Comparison of ENCODE assay signal across 7 cellular contexts in the genomic region with DNA sequence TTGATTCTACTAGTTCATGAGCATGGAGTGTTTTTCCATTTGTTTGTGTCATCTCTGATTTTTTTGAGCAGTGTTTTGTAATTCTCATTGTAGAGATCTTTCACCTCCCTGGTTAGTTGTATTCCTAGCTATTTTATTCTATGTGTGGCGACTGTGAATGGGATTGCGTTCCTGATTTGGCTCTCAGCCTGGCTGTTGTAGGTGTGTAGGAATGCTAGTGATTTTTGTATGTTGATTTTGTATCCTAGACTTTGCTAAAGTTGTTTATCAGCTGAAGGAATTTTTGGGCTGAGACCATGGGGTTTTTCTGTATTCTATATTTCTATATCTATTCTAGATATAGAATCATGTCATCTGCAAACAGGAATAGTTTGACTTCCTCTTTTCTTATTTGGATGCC. TPM values are rescaled to one million over a fixed set of nuclear protein-coding genes. Genes with fewer than 3 reads are reported as not detected.
DNase-seq lines count a peak whose midpoint lies in the region; ATAC-seq, FAIRE-seq and TF ChIP-seq lines count a peak whose summit lies in the region.
"Not testable (repeated sequence)": the region's sequence is repeated elsewhere in the genome, so short reads cannot be mapped to it uniquely, and the experiment has no call there.

No MANE protein-coding gene starts in this region.

- H3K36me3 Mint-ChIP-seq in astrocyte (ENCODE audit: low read depth, unreplicated experiment), result peaks cover 20% of the 10 kb centered on the region

- intact Hi-C loops in endothelial cell of umbilical vein (cut with micrococcal nuclease), result loop anchor here (2.0 kb wide), 2 partner anchors 29 to 43 kb away; no protein-coding TSS in a partner anchor
- intact Hi-C loops in left lung (cut with DNase I), result not testable (repeated sequence)

- H3K9me1 ChIP-seq in endothelial cell of umbilical vein (replicated peaks; ENCODE audit: control insufficient read depth, extremely low read depth, insufficient read depth, low read length), result not testable (repeated sequence)

- dilution Hi-C loops in endothelial cell of umbilical vein (cut with MboI; ENCODE audit: extremely low pct_ligation_motif_present, low sequenced_read_pairs), result not testable (repeated sequence)

- not testable (repeated sequence) for BruUV-seq in endothelial cell of umbilical vein (replicated peaks; lab: Mats Ljungman, UMichigan)

- H3K27ac ChIP-seq in astrocyte (ENCODE audit: low read depth, low read length), result not testable (repeated sequence)
- H3K27ac ChIP-seq in caudate nucleus (ENCODE audit: low read depth, low read length) (peak overlapping the region; percentile 50), endothelial cell of umbilical vein (ENCODE audit: insufficient read depth, low read depth, low read length) (peak overlapping the region; percentile 34), left lung (peak overlapping the region; percentile 10 to 48), subcutaneous abdominal adipose tissue (ENCODE audit: low read depth, low read length) (peak overlapping the region; percentile 69)

- CTCF ChIA-PET in endothelial cell of umbilical vein (lab: Charles Lee), result interaction anchor here (1.7 to 2.7 kb wide), 2 partner anchors 44 to 47 kb away, joined by 5 to 12 read pairs; no protein-coding TSS in a partner anchor

- POLR2A ChIA-PET in endothelial cell of umbilical vein (lab: Charles Lee), result interaction anchor here (0.7 kb wide), 1 partner anchor 28 kb away, joined by 3 read pairs; no protein-coding TSS in a partner anchor

- not testable (repeated sequence) for H3K4me1 Mint-ChIP-seq in astrocyte (ENCODE audit: low read depth, unreplicated experiment)

- ATAC-seq in left lung, result not testable (repeated sequence)

- not testable (repeated sequence) for H3K9me3 Mint-ChIP-seq in astrocyte (ENCODE audit: unreplicated experiment)

- H2AFZ ChIP-seq in astrocyte (ENCODE audit: low read depth, low read length); endothelial cell of umbilical vein (ENCODE audit: low read depth, low read length): not testable (repeated sequence)

- not testable (repeated sequence) for FAIRE-seq in astrocyte (lab: Jason Lieb, UNC); endothelial cell of umbilical vein (lab: Jason Lieb, UNC)

- not testable (repeated sequence) for H3K9me3 ChIP-seq in astrocyte (ENCODE audit: insufficient read depth, low read depth, low read length); endothelial cell of umbilical vein (replicated peaks; ENCODE audit: control insufficient read depth, insufficient read depth, low read length); left lung; subcutaneous abdominal adipose tissue (ENCODE audit: control insufficient read depth in 5 of 5, low read length in 5 of 5)

- not testable (repeated sequence) for TF ChIP-seq POLR2A in endothelial cell of umbilical vein (IDR thresholded peaks at IDR 0.05; ENCODE audit: low read depth, low read length)

- H4K20me1 ChIP-seq in astrocyte (ENCODE audit: insufficient read depth, low read length), result peaks cover 58% of the 10 kb centered on the region
- not testable (repeated sequence) for H4K20me1 ChIP-seq in endothelial cell of umbilical vein (replicated peaks; ENCODE audit: control insufficient read depth, extremely low read depth, insufficient read depth, low read length)

- H3K27me3 Mint-ChIP-seq in astrocyte (ENCODE audit: low read depth, unreplicated experiment), result not testable (repeated sequence)

- peak overlapping the region; percentile 12 for H3K4me2 ChIP-seq in astrocyte (ENCODE audit: low read length)
- not testable (repeated sequence) for H3K4me2 ChIP-seq in endothelial cell of umbilical vein (ENCODE audit: insufficient read depth, low read length)

- H3K27ac Mint-ChIP-seq in astrocyte (ENCODE audit: unreplicated experiment), result not testable (repeated sequence)

- H3K36me3 ChIP-seq in astrocyte (ENCODE audit: insufficient read depth, low read length); endothelial cell of umbilical vein (ENCODE audit: control insufficient read depth in 2 of 2, extremely low read depth in 1 of 2, insufficient read depth in 2 of 2, low read length in 2 of 2); left lung; subcutaneous abdominal adipose tissue (ENCODE audit: control insufficient read depth in 5 of 5, insufficient read depth in 5 of 5, low read length in 5 of 5): not testable (repeated sequence)

- TF ChIP-seq CTCF in astrocyte (IDR thresholded peaks at IDR 0.05; ENCODE audit: insufficient read depth, low read depth, low read length); endothelial cell of umbilical vein (IDR thresholded peaks at IDR 0.05; ENCODE audit: extremely low read depth in 1 of 2, insufficient read depth in 1 of 2, low read depth in 1 of 2, low read length in 2 of 2); fibroblast of the aortic adventitia (IDR thresholded peaks at IDR 0.05; ENCODE audit: insufficient read depth, low read length); left lung (IDR thresholded peaks at IDR 0.05): not testable (repeated sequence)

- H3K4me3 ChIP-seq in astrocyte (ENCODE audit: insufficient read depth, low read depth, low read length); endothelial cell of umbilical vein (replicated peaks in 1 of 3; ENCODE audit: insufficient read depth in 1 of 3, low read depth in 1 of 3, low read length in 3 of 3); fibroblast of the aortic adventitia (ENCODE audit: low read depth, low read length); left lung; subcutaneous abdominal adipose tissue (ENCODE audit: low read depth in 1 of 5, low read length in 5 of 5): not testable (repeated sequence)

- not testable (repeated sequence) for H3K27me3 ChIP-seq in astrocyte (ENCODE audit: insufficient read depth, low read length); endothelial cell of umbilical vein (ENCODE audit: control insufficient read depth in 2 of 2, insufficient read depth in 2 of 2, low read length in 2 of 2); left lung; subcutaneous abdominal adipose tissue (ENCODE audit: control insufficient read depth in 5 of 5, insufficient read depth in 4 of 5, low read length in 5 of 5)

- not testable (repeated sequence) for H3K4me1 ChIP-seq in astrocyte (ENCODE audit: insufficient read depth, low read length)
- H3K4me1 ChIP-seq in endothelial cell of umbilical vein (ENCODE audit: control insufficient read depth, extremely low read depth, insufficient read depth, low read length) (peaks cover 62% of the 10 kb centered on the region), left lung (peaks cover 4 to 28% of the 10 kb centered on the region in 2 donors), subcutaneous abdominal adipose tissue (ENCODE audit: control insufficient read depth in 5 of 5, insufficient read depth in 5 of 5, low read length in 5 of 5) (peaks cover 0 to 32% (median 9%) of the 10 kb centered on the region in 5 donors)

- H3K4me3 Mint-ChIP-seq in astrocyte (ENCODE audit: unreplicated experiment), result not testable (repeated sequence)

- H3K79me2 ChIP-seq in astrocyte (ENCODE audit: insufficient read depth, low read length), result peaks cover 93% of the 10 kb centered on the region
- peaks cover 85% of the 10 kb centered on the region for H3K79me2 ChIP-seq in endothelial cell of umbilical vein (ENCODE audit: control insufficient read depth, insufficient read depth, low read length)

- peak; percentile 26 for DNase-seq in EH (ENCODE audit: low read depth)
- DNase-seq in astrocyte (ENCODE audit: low read depth), result peak; percentile 41
- not testable (repeated sequence) for DNase-seq in caudate nucleus (lab: John Stamatoyannopoulos, UW); left lung
- peak; percentile 56 for DNase-seq in endothelial cell of umbilical vein (ENCODE audit: low read depth, low spot score)
- DNase-seq in fibroblast of the aortic adventitia (ENCODE audit: low read depth), result peak; percentile 37

- H3K9ac ChIP-seq in astrocyte (ENCODE audit: low read length); endothelial cell of umbilical vein (replicated peaks; ENCODE audit: extremely low read depth, insufficient read depth, low read length); subcutaneous abdominal adipose tissue (ENCODE audit: low read length in 5 of 5): not testable (repeated sequence)

RNA-seq across cellular contexts. Expression of gene CTTNBP2NL, which starts 42.1 kb away (rescaled TPM):
- total RNA-seq in astrocyte (83.0 and 91.9 TPM in 2 replicates), endothelial cell of umbilical vein (94.4 and 96.4 TPM in 2 replicates), fibroblast of the aortic adventitia (ENCODE audit: low replicate concordance) (24.4 and 27.0 TPM in 2 replicates), left lung (10 to 100 TPM; 42.3 to 49.2 TPM)
- polyA plus RNA-seq in endothelial cell of umbilical vein, result 20.4 and 21.5 TPM in 2 replicates
- 15.9 and 18.5 TPM in 2 replicates for polyA plus RNA-seq in endothelial cell of umbilical vein (2011; cell fraction: cytosol; rRNA removed)
- polyA plus RNA-seq in endothelial cell of umbilical vein (2011; cell fraction: nucleus; rRNA removed), result 34.4 and 39.8 TPM in 2 replicates
- polyA plus RNA-seq in endothelial cell of umbilical vein (2012), result 35.1 and 46.6 TPM in 2 replicates
- polyA minus RNA-seq in endothelial cell of umbilical vein, result 71.0 and 82.9 TPM in 2 replicates
- 5.3 TPM for polyA minus RNA-seq in endothelial cell of umbilical vein (2011; cell fraction: cytosol; rRNA and poly(A)+ RNA removed)
- 75.0 and 91.5 TPM in 2 replicates for polyA minus RNA-seq in endothelial cell of umbilical vein (2011; cell fraction: nucleus; rRNA and poly(A)+ RNA removed)
